1 cellular context compared by ENCODE assay signal in genomic region chr5:126363658-126364057, GRCh38.
TF ChIP-seq lines count a peak whose summit lies in the region.

No MANE protein-coding gene starts in this region.

TF ChIP-seq in liver, 16 proteins besides CTCF, POLR2A, EP300 and RAD21 (continued from another document):
- TF ChIP-seq, protein P1, sequence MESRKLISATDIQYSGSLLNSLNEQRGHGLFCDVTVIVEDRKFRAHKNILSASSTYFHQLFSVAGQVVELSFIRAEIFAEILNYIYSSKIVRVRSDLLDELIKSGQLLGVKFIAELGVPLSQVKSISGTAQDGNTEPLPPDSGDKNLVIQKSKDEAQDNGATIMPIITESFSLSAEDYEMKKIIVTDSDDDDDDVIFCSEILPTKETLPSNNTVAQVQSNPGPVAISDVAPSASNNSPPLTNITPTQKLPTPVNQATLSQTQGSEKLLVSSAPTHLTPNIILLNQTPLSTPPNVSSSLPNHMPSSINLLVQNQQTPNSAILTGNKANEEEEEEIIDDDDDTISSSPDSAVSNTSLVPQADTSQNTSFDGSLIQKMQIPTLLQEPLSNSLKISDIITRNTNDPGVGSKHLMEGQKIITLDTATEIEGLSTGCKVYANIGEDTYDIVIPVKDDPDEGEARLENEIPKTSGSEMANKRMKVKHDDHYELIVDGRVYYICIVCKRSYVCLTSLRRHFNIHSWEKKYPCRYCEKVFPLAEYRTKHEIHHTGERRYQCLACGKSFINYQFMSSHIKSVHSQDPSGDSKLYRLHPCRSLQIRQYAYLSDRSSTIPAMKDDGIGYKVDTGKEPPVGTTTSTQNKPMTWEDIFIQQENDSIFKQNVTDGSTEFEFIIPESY (IDR thresholded peaks at IDR 0.05), result peak; percentile 70
- TF ChIP-seq RXRA (IDR thresholded peaks at IDR 0.05), result peak; percentile 33 to 82
- TF ChIP-seq FOXA1 (IDR thresholded peaks at IDR 0.05), result peak; percentile 58
- TF ChIP-seq NR2F2 (IDR thresholded peaks at IDR 0.05), result no peak
- TF ChIP-seq TAF1 (conservative IDR thresholded peaks at IDR 0.05), result no peak
- TF ChIP-seq SP1 (IDR thresholded peaks at IDR 0.05), result peak; percentile 84
- TF ChIP-seq ATF3 (IDR thresholded peaks at IDR 0.05), result peak; percentile 87
- peak; percentile 41 for TF ChIP-seq FOXA2 (IDR thresholded peaks at IDR 0.05)
- peak; percentile 93 to 97 for TF ChIP-seq HNF4A (conservative IDR thresholded peaks at IDR 0.05)
- TF ChIP-seq HNF4G (IDR thresholded peaks at IDR 0.05), result peak; percentile 85
- TF ChIP-seq MAX (IDR thresholded peaks at IDR 0.05), result peak; percentile 49
- TF ChIP-seq GABPA (IDR thresholded peaks at IDR 0.05 in 1 of 2, conservative IDR thresholded peaks at IDR 0.05 in 1 of 2), result peak in 1 of 2 donors; percentile 40
